In genomic region chr20:63305393-63305792, GRCh38 we compare ENCODE assay signal across 26 cellular contexts. TPM values are rescaled to one million over a fixed set of nuclear protein-coding genes. Genes with fewer than 3 reads are reported as not detected.
"Had no signal": no experiment of that assay in that cellular context is flagged by ENCODE, and none has a peak within 500 bp of the region (broad histone marks: within the 10 kb centered on the region; RNA-seq: fewer than 3 reads in every experiment).

No MANE protein-coding gene starts in this region.

- DNase-seq: IMR-90, Karpas-422, KG1, MG63, NCI-H1092, NCI-H1417 treated with DMSO at 0.1 percent for 48 hours, NCI-H146, NCI-H1694 treated with DMSO at 0.1 percent for 48 hours, NCI-H1930, NCI-H2081, NCI-H2107, NCI-H226, NCI-H446, NCI-H510A, NCI-H524 treated with DMSO at 0.1 percent for 48 hours, NCI-H69, NCI-H774, PC-3, SHP77, SK-N-SH, SW 1271, T-cell had no signal

- H3K4me2 ChIP-seq: SK-N-SH had no signal

- H3K4me3 ChIP-seq: MG63 had no signal

- H3K9me3 ChIP-seq: SK-N-SH had no signal

- FAIRE-seq: HepG2 had no signal

- H3K36me3 Mint-ChIP-seq: T-cell had no signal

- H3K4me1 Mint-ChIP-seq: T-cell had no signal

- H3K4me3 Mint-ChIP-seq: T-cell had no signal

- H3K9ac ChIP-seq: SK-N-SH had no signal

- H3K36me3 ChIP-seq: MG63 had no signal

- H3K27ac Mint-ChIP-seq: T-cell had no signal

RNA-seq across cellular contexts. Expression of gene COL20A1, which starts 12.4 kb away (rescaled TPM):
- total RNA-seq: HepG2, IMR-90, PC-3, RPMI7951, SK-MEL-5 had no signal

RNA-seq across cellular contexts. Expression of gene NKAIN4, which starts 51.1 kb away (rescaled TPM):
- total RNA-seq: HepG2, HT-29, IMR-90, PC-3, RPMI7951, SK-MEL-5, T-cell had no signal

RNA-seq across cellular contexts. Expression of gene CHRNA4, which starts 55.8 kb away (rescaled TPM):
- total RNA-seq: HepG2, HT-29, IMR-90, PC-3, RPMI7951, SK-MEL-5, T-cell had no signal
